In the genomic region with DNA sequence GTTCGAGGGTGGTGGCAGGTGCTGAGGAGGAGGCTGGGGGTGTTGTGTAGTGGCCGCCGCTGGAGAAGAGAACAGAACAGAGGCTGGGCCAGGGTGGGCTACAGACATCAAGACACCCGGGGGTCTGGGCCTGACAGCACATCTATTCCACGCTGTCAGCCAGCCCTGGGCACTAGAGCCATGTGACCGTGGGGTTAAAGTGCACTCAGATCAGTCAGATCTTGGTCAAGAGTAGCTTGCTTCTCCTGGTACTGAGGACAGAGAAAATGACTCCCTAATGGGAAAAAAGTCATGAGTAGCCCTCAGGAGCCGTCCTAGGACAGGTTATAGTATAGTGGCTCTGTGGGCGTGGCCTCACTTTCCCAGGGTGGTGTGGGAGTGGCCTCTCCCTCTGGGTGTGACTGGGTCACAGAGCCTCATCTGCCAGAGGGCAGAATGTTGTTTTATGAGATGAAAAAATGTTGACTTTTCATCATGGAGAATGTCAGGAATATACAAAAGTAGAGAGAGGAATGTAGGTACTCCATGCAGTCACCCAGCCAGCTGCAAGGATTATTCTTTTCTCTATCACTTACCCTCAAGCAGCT, we compare ENCODE assay signal across 32 cellular contexts. TPM values are rescaled to one million over a fixed set of nuclear protein-coding genes. Genes with fewer than 3 reads are reported as not detected.
DNase-seq lines count a peak whose midpoint lies in the region; ATAC-seq, FAIRE-seq and TF ChIP-seq lines count a peak whose summit lies in the region.
"Had no signal": no experiment of that assay in that cellular context is flagged by ENCODE, and none has a peak within 500 bp of the region (broad histone marks: within the 10 kb centered on the region; RNA-seq: fewer than 3 reads in every experiment).

No MANE protein-coding gene starts in this region.

- BruUV-seq in MCF 10A (replicated peaks; lab: Mats Ljungman, UMichigan) (no TSS peak), mammary epithelial cell (replicated peaks; lab: Mats Ljungman, UMichigan) (no TSS peak)

- H3K9me3 Mint-ChIP-seq in MCF 10A (ENCODE audit: unreplicated experiment) (no peaks in the 10 kb centered on the region), astrocyte (ENCODE audit: unreplicated experiment) (no peaks in the 10 kb centered on the region), neural progenitor cell (no peaks in the 10 kb centered on the region), HFFc6 (no peaks in the 10 kb centered on the region)
- H3K9me3 Mint-ChIP-seq: activated naive CD8-positive, alpha-beta T cell treated with anti-CD3 and anti-CD28 coated beads for 36 hours; activated T-helper 17 cell treated with anti-CD3 and anti-CD28 coated beads, Interleukin-2, amount 50 U/mL, for 72 hours; IgD-negative memory B cell had no signal

- DNase-seq in MCF 10A (ENCODE audit: unreplicated experiment) (peak; percentile 16), mammary epithelial cell (no peak), astrocyte (ENCODE audit: low read depth) (no peak), left colon (peak in 1 of 2 donors; percentile 81), upper lobe of right lung (no peak), stomach (no peak), neural progenitor cell (ENCODE audit: low spot score) (no peak), HFFc6 (no peak)
- DNase-seq: activated CD4-positive, alpha-beta T cell treated with anti-CD3 and anti-CD28 coated beads, Interleukin-2, amount 50 U/mL, for 4 hours; activated CD8-positive, alpha-beta memory T cell treated with anti-CD3 and anti-CD28 coated beads, Interleukin-2, amount 50 U/mL, for 4 hours; activated naive CD8-positive, alpha-beta T cell treated with anti-CD3 and anti-CD28 coated beads for 36 hours; BE2C; central memory CD4-positive, alpha-beta T cell; DND-41; heart left ventricle; left cardiac atrium; naive thymus-derived CD4-positive, alpha-beta T cell; NCI-H1417; NCI-H2081; NCI-H226; NCI-H774; ovary; stimulated activated CD4-positive, alpha-beta T cell treated with anti-CD3 and anti-CD28 coated beads, Interleukin-4, amount 100 ng/mL, for 24 hours; stimulated activated naive CD4-positive, alpha-beta T cell treated with Interleukin-2 at 50 U/mL for 16 hours; T1000; tibial artery had no signal

- H3K9ac ChIP-seq in mammary epithelial cell (ENCODE audit: insufficient read depth, low read length) (no peak overlapping the region), astrocyte (ENCODE audit: low read length) (no peak overlapping the region), neural progenitor cell (no peak overlapping the region)

- no peak overlapping the region for H3K4me3 Mint-ChIP-seq in MCF 10A (ENCODE audit: unreplicated experiment)
- no peak overlapping the region for H3K4me3 Mint-ChIP-seq in astrocyte (ENCODE audit: unreplicated experiment)
- H3K4me3 Mint-ChIP-seq in neural progenitor cell = no peak overlapping the region
- no peak overlapping the region for H3K4me3 Mint-ChIP-seq in HFFc6
- H3K4me3 Mint-ChIP-seq: activated naive CD8-positive, alpha-beta T cell treated with anti-CD3 and anti-CD28 coated beads for 36 hours; activated T-helper 17 cell treated with anti-CD3 and anti-CD28 coated beads, Interleukin-2, amount 50 U/mL, for 72 hours; IgD-negative memory B cell; naive thymus-derived CD4-positive, alpha-beta T cell had no signal

- TF ChIP-seq CTCF in MCF 10A (IDR thresholded peaks at IDR 0.05; ENCODE audit: unreplicated experiment) = no peak
- no peak for TF ChIP-seq CTCF in mammary epithelial cell (conservative IDR thresholded peaks at IDR 0.05 in 1 of 2, IDR thresholded peaks at IDR 0.05 in 1 of 2; ENCODE audit: extremely low read depth in 1 of 2, insufficient read depth in 1 of 2, low read depth in 1 of 2, low read length in 2 of 2)
- no peak for TF ChIP-seq CTCF in astrocyte (IDR thresholded peaks at IDR 0.05; ENCODE audit: insufficient read depth, low read depth, low read length)
- TF ChIP-seq CTCF in upper lobe of right lung (IDR thresholded peaks at IDR 0.05) = no peak
- no peak for TF ChIP-seq CTCF in stomach (IDR thresholded peaks at IDR 0.05)
- TF ChIP-seq CTCF in neural progenitor cell (IDR thresholded peaks at IDR 0.05) = no peak
- no peak for TF ChIP-seq CTCF in HFFc6 (IDR thresholded peaks at IDR 0.05)

- no peaks in the 10 kb centered on the region for H3K4me1 ChIP-seq in mammary epithelial cell (ENCODE audit: insufficient read depth, low read length)
- no peaks in the 10 kb centered on the region for H3K4me1 ChIP-seq in astrocyte (ENCODE audit: insufficient read depth, low read length)
- no peaks in the 10 kb centered on the region for H3K4me1 ChIP-seq in upper lobe of right lung
- no peaks in the 10 kb centered on the region for H3K4me1 ChIP-seq in stomach
- H3K4me1 ChIP-seq in neural progenitor cell = no peaks in the 10 kb centered on the region
- H3K4me1 ChIP-seq: BE2C, heart left ventricle, right atrium auricular region, tibial artery had no signal

- no peaks in the 10 kb centered on the region for H3K27me3 Mint-ChIP-seq in MCF 10A (ENCODE audit: insufficient read depth, unreplicated experiment)
- no peaks in the 10 kb centered on the region for H3K27me3 Mint-ChIP-seq in astrocyte (ENCODE audit: low read depth, unreplicated experiment)
- H3K27me3 Mint-ChIP-seq in neural progenitor cell (ENCODE audit: insufficient read depth, low read depth) = no peaks in the 10 kb centered on the region
- no peaks in the 10 kb centered on the region; the same call in 1 of the 2 replicates for H3K27me3 Mint-ChIP-seq in HFFc6 (ENCODE audit: insufficient read depth)
- H3K27me3 Mint-ChIP-seq: activated naive CD8-positive, alpha-beta T cell treated with anti-CD3 and anti-CD28 coated beads for 36 hours; activated T-helper 17 cell treated with anti-CD3 and anti-CD28 coated beads, Interleukin-2, amount 50 U/mL, for 72 hours; IgD-negative memory B cell; naive thymus-derived CD4-positive, alpha-beta T cell had no signal

- FAIRE-seq in astrocyte (lab: Jason Lieb, UNC) = no peak
- FAIRE-seq: A204.1, GM12892 had no signal

- H4K20me1 ChIP-seq in mammary epithelial cell (ENCODE audit: insufficient read depth, low read length) = no peaks in the 10 kb centered on the region
- peaks cover 16% of the 10 kb centered on the region for H4K20me1 ChIP-seq in astrocyte (ENCODE audit: insufficient read depth, low read length)
- H4K20me1 ChIP-seq in neural progenitor cell (ENCODE audit: low read depth) = no peaks in the 10 kb centered on the region

- H3K79me2 ChIP-seq in mammary epithelial cell (ENCODE audit: insufficient read depth, low read length) (no peaks in the 10 kb centered on the region), astrocyte (ENCODE audit: insufficient read depth, low read length) (no peaks in the 10 kb centered on the region), neural progenitor cell (ENCODE audit: low read depth) (no peaks in the 10 kb centered on the region)

- H2AFZ ChIP-seq in mammary epithelial cell (ENCODE audit: low read depth, low read length) (no peak overlapping the region), astrocyte (ENCODE audit: low read depth, low read length) (no peak overlapping the region), neural progenitor cell (replicated peaks) (no peak overlapping the region)

- H3K27me3 ChIP-seq in mammary epithelial cell (ENCODE audit: insufficient read depth, low read length) (no peaks in the 10 kb centered on the region), astrocyte (ENCODE audit: insufficient read depth, low read length) (no peaks in the 10 kb centered on the region), upper lobe of right lung (no peaks in the 10 kb centered on the region), stomach (no peaks in the 10 kb centered on the region), neural progenitor cell (no peaks in the 10 kb centered on the region)
- H3K27me3 ChIP-seq: BE2C, heart left ventricle, ovary, right atrium auricular region, tibial artery had no signal

- 76% methylated on average over 8 of the region's 8 CpGs for WGBS in mammary epithelial cell (ENCODE audit: low coverage, missing lambda C conversion rate)
- 83 to 90% (median 84%) methylated on average over 8 of the region's 8 CpGs for WGBS in stomach, 5 donors

- ATAC-seq in left colon = peak; percentile 100
- ATAC-seq in upper lobe of right lung = peak; percentile 39
- ATAC-seq: activated T-helper 17 cell treated with anti-CD3 and anti-CD28 coated beads, Interleukin-2, amount 50 U/mL, for 72 hours; heart left ventricle; left cardiac atrium; naive thymus-derived CD4-positive, alpha-beta T cell had no signal

- CTCF ChIA-PET in MCF 10A (lab: Yijun Ruan, JAX) = interaction anchor here (0.6 to 2.4 kb wide), 2 partner anchors 9 to 218 kb away, joined by 3 to 5 read pairs; no protein-coding TSS in a partner anchor
- CTCF ChIA-PET in mammary epithelial cell (lab: Charles Lee; ENCODE audit: low non-redundant PET) = interaction anchor here (0.6 kb wide), 1 partner anchor 349 kb away, joined by 3 read pairs; no protein-coding TSS in a partner anchor

- intact Hi-C loops in MCF 10A (cut with micrococcal nuclease) (no loop called here), mammary epithelial cell (cut with micrococcal nuclease) (no loop called here), left colon (cut with DNase I, micrococcal nuclease) (loop anchor here (10.0 kb wide), 2 partner anchors 85 to 135 kb away; a partner anchor contains a TSS), upper lobe of right lung (cut with DNase I) (no loop called here), stomach (cut with DNase I; ENCODE audit: low total_unique reads) (no loop called here)

- no peak overlapping the region for H3K27ac Mint-ChIP-seq in MCF 10A (ENCODE audit: low read depth, unreplicated experiment)
- peak overlapping the region; percentile 15 for H3K27ac Mint-ChIP-seq in astrocyte (ENCODE audit: unreplicated experiment)
- no peak overlapping the region for H3K27ac Mint-ChIP-seq in neural progenitor cell
- no peak overlapping the region for H3K27ac Mint-ChIP-seq in HFFc6
- H3K27ac Mint-ChIP-seq: activated naive CD8-positive, alpha-beta T cell treated with anti-CD3 and anti-CD28 coated beads for 36 hours; activated T-helper 17 cell treated with anti-CD3 and anti-CD28 coated beads, Interleukin-2, amount 50 U/mL, for 72 hours; naive thymus-derived CD4-positive, alpha-beta T cell had no signal

- H3F3A ChIP-seq in neural progenitor cell (ENCODE audit: low read depth) = no peaks in the 10 kb centered on the region

- in situ Hi-C loops in mammary epithelial cell (cut with MboI; ENCODE audit: low sequenced_read_pairs in 2 of 2) = loop anchor here (10.0 to 25.0 kb wide), 2 partner anchors 85 to 452 kb away; no protein-coding TSS in a partner anchor

- H3K27ac ChIP-seq in mammary epithelial cell (ENCODE audit: insufficient read depth, low read depth, low read length) (no peak overlapping the region), astrocyte (ENCODE audit: low read depth, low read length) (no peak overlapping the region), upper lobe of right lung (no peak overlapping the region), stomach (no peak overlapping the region), neural progenitor cell (no peak overlapping the region)
- H3K27ac ChIP-seq: heart left ventricle, ovary, right atrium auricular region, tibial artery had no signal

- H3K9me3 ChIP-seq in mammary epithelial cell (replicated peaks; ENCODE audit: insufficient read depth, low read length) (no peaks in the 10 kb centered on the region), astrocyte (ENCODE audit: insufficient read depth, low read depth, low read length) (no peaks in the 10 kb centered on the region), upper lobe of right lung (no peaks in the 10 kb centered on the region), stomach (no peaks in the 10 kb centered on the region), neural progenitor cell (ENCODE audit: low read depth) (no peaks in the 10 kb centered on the region)
- H3K9me3 ChIP-seq: BE2C, HAP-1, heart left ventricle, ovary, right atrium auricular region, tibial artery had no signal

- TF ChIP-seq EP300 in stomach (IDR thresholded peaks at IDR 0.05) = no peak

- no peak overlapping the region for H3K4me3 ChIP-seq in mammary epithelial cell (replicated peaks in 1 of 3; ENCODE audit: insufficient read depth in 1 of 3, low read depth in 2 of 3, low read length in 3 of 3)
- H3K4me3 ChIP-seq in astrocyte (ENCODE audit: insufficient read depth, low read depth, low read length) = no peak overlapping the region
- no peak overlapping the region for H3K4me3 ChIP-seq in upper lobe of right lung
- no peak overlapping the region for H3K4me3 ChIP-seq in stomach
- H3K4me3 ChIP-seq in neural progenitor cell = no peak overlapping the region
- H3K4me3 ChIP-seq: HAP-1, heart left ventricle, ovary, right atrium auricular region, tibial artery had no signal

- H3K36me3 ChIP-seq in mammary epithelial cell (ENCODE audit: insufficient read depth, low read length) (peaks cover 3% of the 10 kb centered on the region), astrocyte (ENCODE audit: insufficient read depth, low read length) (peaks cover 13% of the 10 kb centered on the region), upper lobe of right lung (peaks cover 90% of the 10 kb centered on the region), stomach (peaks cover 29 to 98% (median 94%) of the 10 kb centered on the region in 4 donors), neural progenitor cell (no peaks in the 10 kb centered on the region)
- H3K36me3 ChIP-seq: ovary had no signal

- POLR2A ChIA-PET in MCF 10A (lab: Yijun Ruan, JAX) = no interaction called here

- H3K4me2 ChIP-seq in mammary epithelial cell (ENCODE audit: insufficient read depth, low read depth, low read length) (no peak overlapping the region), astrocyte (ENCODE audit: low read length) (no peak overlapping the region), neural progenitor cell (no peak overlapping the region)

- H3K4me1 Mint-ChIP-seq in MCF 10A (ENCODE audit: insufficient read depth, unreplicated experiment) (peaks cover 9% of the 10 kb centered on the region), astrocyte (ENCODE audit: low read depth, unreplicated experiment) (peaks cover 5% of the 10 kb centered on the region), neural progenitor cell (no peaks in the 10 kb centered on the region), HFFc6 (ENCODE audit: low read depth) (peaks cover 9% of the 10 kb centered on the region)
- H3K4me1 Mint-ChIP-seq: activated naive CD8-positive, alpha-beta T cell treated with anti-CD3 and anti-CD28 coated beads for 36 hours; activated T-helper 17 cell treated with anti-CD3 and anti-CD28 coated beads, Interleukin-2, amount 50 U/mL, for 72 hours; naive thymus-derived CD4-positive, alpha-beta T cell had no signal

- TF ChIP-seq POLR2A in stomach (IDR thresholded peaks at IDR 0.05) = no peak

- peaks cover 76% of the 10 kb centered on the region for H3K36me3 Mint-ChIP-seq in MCF 10A (ENCODE audit: insufficient read depth, unreplicated experiment)
- H3K36me3 Mint-ChIP-seq in astrocyte (ENCODE audit: low read depth, unreplicated experiment) = peaks cover 15% of the 10 kb centered on the region
- H3K36me3 Mint-ChIP-seq in neural progenitor cell = peaks cover 6% of the 10 kb centered on the region
- peaks cover 6% of the 10 kb centered on the region; the same call in 1 of the 2 replicates for H3K36me3 Mint-ChIP-seq in HFFc6 (ENCODE audit: low read depth)

- dilution Hi-C loops in mammary epithelial cell (cut with HindIII; ENCODE audit: low sequenced_read_pairs) = no loop called here

RNA-seq across cellular contexts. Expression of a gene that starts 19.4 kb away (rescaled TPM):
- 23.2 and 24.4 TPM in 2 replicates for total RNA-seq in MCF 10A (2022)
- 10 to 100 TPM; 18.5 to 20.3 TPM for total RNA-seq in mammary epithelial cell
- 6.3 TPM for polyA plus RNA-seq in mammary epithelial cell
- 1.9 TPM for polyA minus RNA-seq in mammary epithelial cell
- total RNA-seq in astrocyte = 12.2 and 18.0 TPM in 2 replicates
- 10 to 100 TPM; 14.3 to 16.4 TPM for total RNA-seq in left colon
- 24.2 TPM for total RNA-seq in upper lobe of right lung
- 10 to 100 TPM in 3 of 5 donors, 1 to 10 TPM in 2; 1.8 to 39.7 (median 13.3) TPM for total RNA-seq in stomach
- polyA plus RNA-seq in stomach = 1 to 10 TPM; 5.6 to 6.9 (median 6.7) TPM
- total RNA-seq in neural progenitor cell (ENCODE audit: low replicate concordance) = 19.9 and 24.2 TPM in 2 replicates
- 10 to 100 TPM in 3 of 6 experiments, 1 to 10 TPM in 3; 8.8 to 10.7 (median 10.0) TPM for total RNA-seq in HFFc6 (2021; fragmentation: NEBNext Ultra II Directional; extraction: Animal tissue kit (Norgen Biotek cat#: 25700))

RNA-seq across cellular contexts. Expression of a gene that starts 19.4 kb away (rescaled TPM):
- total RNA-seq in MCF 10A (2022) (17.9 TPM in 2 replicates), mammary epithelial cell (10 to 100 TPM; 19.6 to 94.0 TPM), astrocyte (45.6 and 54.6 TPM in 2 replicates), left colon (10 to 100 TPM; 25.9 to 29.7 TPM), upper lobe of right lung (21.6 TPM), stomach (10 to 100 TPM; 23.3 to 45.5 (median 37.9) TPM), neural progenitor cell (ENCODE audit: low replicate concordance) (14.0 and 20.1 TPM in 2 replicates)
- polyA plus RNA-seq in mammary epithelial cell (4.4 TPM), stomach (10 to 100 TPM; 13.5 to 43.7 (median 22.4) TPM)
- 43.7 TPM for polyA minus RNA-seq in mammary epithelial cell
- total RNA-seq in HFFc6 (2021; fragmentation: NEBNext Ultra II Directional; extraction: Animal tissue kit (Norgen Biotek cat#: 25700)) = 10 to 100 TPM; 18.6 to 23.2 (median 19.9) TPM

Comparison
In these comparisons a context has a peak if more than half of its experiments do, and no peak if none do; other contexts are left out.
1. intact Hi-C loops: an anchor here in left colon (10.0 kb wide); none called in MCF 10A, mammary epithelial cell, upper lobe of right lung and stomach.